Comparison of ENCODE assay signal across 11 cellular contexts in the genomic region with DNA sequence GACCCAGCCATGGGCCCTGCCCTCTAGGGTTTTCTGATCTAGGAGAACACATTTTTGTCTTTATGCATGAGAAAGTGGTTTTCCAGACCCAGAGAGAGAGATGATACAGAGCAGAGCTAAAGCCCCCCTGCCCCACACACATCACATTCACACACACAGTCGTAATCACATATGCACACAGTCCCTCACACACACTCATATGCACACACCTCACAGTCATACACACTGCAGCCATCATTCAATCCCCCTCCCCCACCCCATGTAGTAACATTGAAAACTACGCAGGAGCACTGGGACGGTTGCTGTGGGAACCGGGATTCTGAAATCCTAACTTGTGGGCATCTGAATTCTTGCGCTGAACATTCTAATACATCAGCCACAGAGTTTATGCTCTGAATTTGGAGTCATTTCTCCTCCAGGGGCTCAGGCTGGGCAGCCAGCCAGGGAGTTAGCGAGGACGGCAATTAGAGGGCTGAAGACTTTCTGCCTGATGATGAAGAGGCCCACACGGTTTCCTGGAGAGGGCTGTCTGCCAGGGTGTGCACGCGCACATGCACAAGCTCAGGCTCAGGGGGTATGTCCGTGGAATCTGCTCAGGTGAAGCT. TPM values are rescaled to one million over a fixed set of nuclear protein-coding genes. Genes with fewer than 3 reads are reported as not detected.
A peak's percentile ranks its signal among the peaks of the same experiment; 100 is the strongest.
DNase-seq lines count a peak whose midpoint lies in the region; ATAC-seq and TF ChIP-seq lines count a peak whose summit lies in the region.
"Had no signal": no experiment of that assay in that cellular context is flagged by ENCODE, and none has a peak within 500 bp of the region (broad histone marks: within the 10 kb centered on the region; RNA-seq: fewer than 3 reads in every experiment).

No MANE protein-coding gene starts in this region.

- DNase-seq in mammary epithelial cell: no peak
- DNase-seq in MCF 10A (ENCODE audit: unreplicated experiment): no peak
- DNase-seq in effector CD4-positive, alpha-beta T cell: peak; percentile 46
- DNase-seq in stimulated activated naive CD8-positive, alpha-beta T cell treated with anti-CD3 and anti-CD28 coated beads, Interleukin-15, amount 100 ng/mL, for 72 hours: peak in 1 of 2 donors; percentile 43
- DNase-seq in stimulated activated CD8-positive, alpha-beta memory T cell treated with anti-CD3 and anti-CD28 coated beads, Interleukin-4, amount 100 ng/mL, for 48 hours: no peak
- no peak for DNase-seq in SK-N-DZ (ENCODE audit: low spot score)
- no peak for DNase-seq in Right ventricle myocardium inferior (ENCODE audit: missing footprints)
- DNase-seq: left cardiac atrium, tibial artery had no signal

- BruUV-seq in mammary epithelial cell (replicated peaks; lab: Mats Ljungman, UMichigan) (no TSS peak), MCF 10A (replicated peaks; lab: Mats Ljungman, UMichigan) (no TSS peak)

- no peak overlapping the region for H3K9ac ChIP-seq in mammary epithelial cell (ENCODE audit: insufficient read depth, low read length)

- TF ChIP-seq CTCF in mammary epithelial cell (conservative IDR thresholded peaks at IDR 0.05 in 1 of 2, IDR thresholded peaks at IDR 0.05 in 1 of 2; ENCODE audit: extremely low read depth in 1 of 2, insufficient read depth in 1 of 2, low read depth in 1 of 2, low read length in 2 of 2): no peak
- TF ChIP-seq CTCF in MCF 10A (IDR thresholded peaks at IDR 0.05; ENCODE audit: unreplicated experiment): no peak

- H3K9me3 Mint-ChIP-seq in MCF 10A (ENCODE audit: unreplicated experiment): no peaks in the 10 kb centered on the region
- H3K9me3 Mint-ChIP-seq in T-helper 1 cell treated with Interleukin-12 subunit alpha and Interleukin-12 subunit beta and Interleukin-4 antibody, amounts not matched to agents 30 μg/mL and 1 μg/mL, for 36 hours: no peaks in the 10 kb centered on the region
- H3K9me3 Mint-ChIP-seq in stimulated activated naive CD8-positive, alpha-beta T cell treated with anti-CD3 and anti-CD28 coated beads, Interleukin-15, amount 100 ng/mL, for 72 hours: no peaks in the 10 kb centered on the region

- CTCF ChIA-PET in mammary epithelial cell (lab: Charles Lee; ENCODE audit: low non-redundant PET): no interaction called here
- CTCF ChIA-PET in MCF 10A (lab: Yijun Ruan, JAX): interaction anchor here (0.8 kb wide), 1 partner anchor 33 kb away, joined by 3 read pairs; no protein-coding TSS in a partner anchor

- H3K36me3 ChIP-seq in mammary epithelial cell (ENCODE audit: insufficient read depth, low read length): no peaks in the 10 kb centered on the region
- H3K36me3 ChIP-seq: tibial artery had no signal

- H3K27ac Mint-ChIP-seq in MCF 10A (ENCODE audit: low read depth, unreplicated experiment): no peak overlapping the region
- H3K27ac Mint-ChIP-seq in T-helper 1 cell treated with Interleukin-12 subunit alpha and Interleukin-12 subunit beta and Interleukin-4 antibody, amounts not matched to agents 30 μg/mL and 1 μg/mL, for 36 hours: peak overlapping the region; percentile 79
- peak overlapping the region; percentile 45 to 89 for H3K27ac Mint-ChIP-seq in stimulated activated naive CD8-positive, alpha-beta T cell treated with anti-CD3 and anti-CD28 coated beads, Interleukin-15, amount 100 ng/mL, for 72 hours

- peaks cover 11% of the 10 kb centered on the region for H3K27me3 Mint-ChIP-seq in MCF 10A (ENCODE audit: insufficient read depth, unreplicated experiment)
- H3K27me3 Mint-ChIP-seq in T-helper 1 cell treated with Interleukin-12 subunit alpha and Interleukin-12 subunit beta and Interleukin-4 antibody, amounts not matched to agents 30 μg/mL and 1 μg/mL, for 36 hours (ENCODE audit: low read depth): no peaks in the 10 kb centered on the region
- no peaks in the 10 kb centered on the region for H3K27me3 Mint-ChIP-seq in stimulated activated naive CD8-positive, alpha-beta T cell treated with anti-CD3 and anti-CD28 coated beads, Interleukin-15, amount 100 ng/mL, for 72 hours

- no peaks in the 10 kb centered on the region for H3K9me3 ChIP-seq in mammary epithelial cell (replicated peaks; ENCODE audit: insufficient read depth, low read length)
- H3K9me3 ChIP-seq: tibial artery had no signal

- WGBS in mammary epithelial cell (ENCODE audit: low coverage, missing lambda C conversion rate): 16% methylated on average over 10 of the region's 11 CpGs

- H3K4me2 ChIP-seq in mammary epithelial cell (ENCODE audit: insufficient read depth, low read depth, low read length): no peak overlapping the region

- H3K27me3 ChIP-seq in mammary epithelial cell (ENCODE audit: insufficient read depth, low read length): peaks cover 4% of the 10 kb centered on the region

- dilution Hi-C loops in mammary epithelial cell (cut with HindIII; ENCODE audit: low sequenced_read_pairs): no loop called here

- no peaks in the 10 kb centered on the region for H3K4me1 Mint-ChIP-seq in MCF 10A (ENCODE audit: insufficient read depth, unreplicated experiment)
- peaks cover 47% of the 10 kb centered on the region for H3K4me1 Mint-ChIP-seq in T-helper 1 cell treated with Interleukin-12 subunit alpha and Interleukin-12 subunit beta and Interleukin-4 antibody, amounts not matched to agents 30 μg/mL and 1 μg/mL, for 36 hours (ENCODE audit: low read depth)
- H3K4me1 Mint-ChIP-seq in stimulated activated naive CD8-positive, alpha-beta T cell treated with anti-CD3 and anti-CD28 coated beads, Interleukin-15, amount 100 ng/mL, for 72 hours: peaks cover 84% of the 10 kb centered on the region

- POLR2A ChIA-PET in MCF 10A (lab: Yijun Ruan, JAX): no interaction called here

- peaks cover 8% of the 10 kb centered on the region for H3K4me1 ChIP-seq in mammary epithelial cell (ENCODE audit: insufficient read depth, low read length)

- H3K27ac ChIP-seq in mammary epithelial cell (ENCODE audit: insufficient read depth, low read depth, low read length): no peak overlapping the region
- H3K27ac ChIP-seq: tibial artery had no signal

- in situ Hi-C loops in mammary epithelial cell (cut with MboI; ENCODE audit: low sequenced_read_pairs in 2 of 2): no loop called here

- no peak overlapping the region for H3K4me3 ChIP-seq in mammary epithelial cell (replicated peaks in 1 of 3; ENCODE audit: insufficient read depth in 1 of 3, low read depth in 2 of 3, low read length in 3 of 3)
- H3K4me3 ChIP-seq: tibial artery had no signal

- peak; percentile 77 for ATAC-seq in stimulated activated naive CD8-positive, alpha-beta T cell treated with anti-CD3 and anti-CD28 coated beads, Interleukin-15, amount 100 ng/mL, for 72 hours
- ATAC-seq in Right ventricle myocardium inferior: no peak

- H3K79me2 ChIP-seq in mammary epithelial cell (ENCODE audit: insufficient read depth, low read length): no peaks in the 10 kb centered on the region

- H4K20me1 ChIP-seq in mammary epithelial cell (ENCODE audit: insufficient read depth, low read length): no peaks in the 10 kb centered on the region

- no peaks in the 10 kb centered on the region for H3K36me3 Mint-ChIP-seq in MCF 10A (ENCODE audit: insufficient read depth, unreplicated experiment)
- peaks cover 45% of the 10 kb centered on the region for H3K36me3 Mint-ChIP-seq in T-helper 1 cell treated with Interleukin-12 subunit alpha and Interleukin-12 subunit beta and Interleukin-4 antibody, amounts not matched to agents 30 μg/mL and 1 μg/mL, for 36 hours (ENCODE audit: low read depth)

- H3K4me3 Mint-ChIP-seq in MCF 10A (ENCODE audit: unreplicated experiment): no peak overlapping the region
- H3K4me3 Mint-ChIP-seq in T-helper 1 cell treated with Interleukin-12 subunit alpha and Interleukin-12 subunit beta and Interleukin-4 antibody, amounts not matched to agents 30 μg/mL and 1 μg/mL, for 36 hours: peak overlapping the region; percentile 64
- H3K4me3 Mint-ChIP-seq in stimulated activated naive CD8-positive, alpha-beta T cell treated with anti-CD3 and anti-CD28 coated beads, Interleukin-15, amount 100 ng/mL, for 72 hours: peak overlapping the region; percentile 30 to 76

- H2AFZ ChIP-seq in mammary epithelial cell (ENCODE audit: low read depth, low read length): peak overlapping the region; percentile 54

- intact Hi-C loops in mammary epithelial cell (cut with micrococcal nuclease) (no loop called here), MCF 10A (cut with micrococcal nuclease) (no loop called here), Right ventricle myocardium inferior (cut with DNase I) (no loop called here)

RNA-seq across cellular contexts. Expression of a gene that starts 32.7 kb away (rescaled TPM):
- total RNA-seq in mammary epithelial cell (not detected), MCF 10A (2022) (not detected in 2 replicates), Right ventricle myocardium inferior (0.22 TPM)
- not detected for polyA plus RNA-seq in mammary epithelial cell
- polyA minus RNA-seq in mammary epithelial cell: not detected
- not detected in 2 replicates for polyA plus RNA-seq in SK-N-DZ (2014; cell fraction: cytosol; rRNA removed)
- polyA plus RNA-seq in SK-N-DZ (2014; cell fraction: nucleus; rRNA removed): not detected in 2 replicates
- polyA plus RNA-seq: BJ had no signal

RNA-seq across cellular contexts. Expression of a gene that starts 52.2 kb away (rescaled TPM):
- total RNA-seq in mammary epithelial cell: under 1 TPM; 0.16 to 0.17 TPM
- polyA plus RNA-seq in mammary epithelial cell: 0.07 TPM
- polyA minus RNA-seq in mammary epithelial cell: not detected
- total RNA-seq in MCF 10A (2022): not detected in 2 replicates
- 0.21 TPM in 1 of 2 replicates, not detected in the other for polyA plus RNA-seq in SK-N-DZ (2014; cell fraction: cytosol; rRNA removed)
- not detected in 2 replicates for polyA plus RNA-seq in SK-N-DZ (2014; cell fraction: nucleus; rRNA removed)
- total RNA-seq in Right ventricle myocardium inferior: 20.8 TPM

Comparison
In these comparisons a context has a peak if more than half of its experiments do, and no peak if none do; other contexts are left out.
1. RNA of a gene that starts 52.2 kb away (total RNA-seq): 20.8 TPM in Right ventricle myocardium inferior (single experiment); 0.16 to 0.17 TPM in mammary epithelial cell and not detected in MCF 10A; every median in the first group is over 10 times any median in the second.